16 cellular contexts compared by ENCODE assay signal in the genomic region with DNA sequence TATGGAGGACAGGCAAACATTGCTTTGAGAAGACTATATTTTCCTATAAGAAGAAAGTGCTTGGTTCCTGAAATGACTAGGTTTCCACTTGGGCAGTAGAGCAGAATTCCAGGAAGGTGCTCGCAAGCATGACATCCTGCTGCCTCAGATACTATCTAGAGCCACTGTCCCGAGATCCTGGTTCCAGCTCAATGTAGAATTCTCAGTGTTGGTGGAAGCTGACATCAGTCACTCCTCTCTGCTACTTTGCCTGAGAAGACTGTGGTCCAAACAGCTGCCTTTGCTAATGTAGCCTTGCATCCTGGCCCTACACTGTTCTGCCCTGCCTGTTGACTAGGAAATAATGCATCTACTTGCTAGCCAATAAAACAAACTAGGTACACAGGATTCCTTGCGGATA. TPM values are rescaled to one million over a fixed set of nuclear protein-coding genes. Genes with fewer than 3 reads are reported as not detected.
DNase-seq lines count a peak whose midpoint lies in the region; ATAC-seq, FAIRE-seq and TF ChIP-seq lines count a peak whose summit lies in the region.
"Had no signal": no experiment of that assay in that cellular context is flagged by ENCODE, and none has a peak within 500 bp of the region (broad histone marks: within the 10 kb centered on the region; RNA-seq: fewer than 3 reads in every experiment).

No MANE protein-coding gene starts in this region.

- H3K36me3 ChIP-seq in left ventricle myocardium inferior (no peaks in the 10 kb centered on the region), Karpas-422 (ENCODE audit: insufficient read depth, low read length) (no peaks in the 10 kb centered on the region), H1 (ENCODE audit: control insufficient read depth in 2 of 4, insufficient read depth in 4 of 4, low read length in 3 of 4) (no peaks in the 10 kb centered on the region)
- H3K36me3 ChIP-seq: BE2C had no signal

- peaks cover 0 to 8% of the 10 kb centered on the region in 2 donors for H3K27me3 Mint-ChIP-seq in stimulated activated naive B cell treated with anti-CD40 and anti-IgM and Interleukin-4, amounts not matched to agents 10 μg/mL and 1 μg/mL and 100 μg/mL, for 72 hours

- CTCF ChIA-PET in H1 (lab: Charles Lee; ENCODE audit: partially characterized antibody), result interaction anchor here (0.8 to 2.1 kb wide), 7 partner anchors 11 to 204 kb away, joined by 3 to 11 read pairs (median 4); no protein-coding TSS in a partner anchor

- no peak overlapping the region; the same call in 1 of the 2 replicates for H2AK5ac ChIP-seq in H1 (ENCODE audit: low read depth, low read length)

- H3K4me1 ChIP-seq in left ventricle myocardium inferior (peaks cover 51% of the 10 kb centered on the region), Karpas-422 (ENCODE audit: low read length) (no peaks in the 10 kb centered on the region), H1 (replicated peaks in 1 of 4; ENCODE audit: control insufficient read depth in 3 of 4, insufficient read depth in 4 of 4, low read length in 3 of 4) (peaks cover 14 to 23% (median 16%) of the 10 kb centered on the region in 4 experiments)
- H3K4me1 ChIP-seq: BE2C, Caco-2 had no signal

- no peaks in the 10 kb centered on the region for H3K79me1 ChIP-seq in H1 (ENCODE audit: low read depth, low read length)

- no peak overlapping the region for H4K8ac ChIP-seq in H1 (ENCODE audit: extremely low read depth, insufficient read depth, low read length)

- no peaks in the 10 kb centered on the region for H3K9me2 ChIP-seq in Karpas-422 (replicated peaks; ENCODE audit: insufficient read depth, low read length)

- no peak overlapping the region for H3K56ac ChIP-seq in H1 (replicated peaks; ENCODE audit: insufficient read length, low read depth, low read length)

- H2BK20ac ChIP-seq in H1 (ENCODE audit: low read length), result peak overlapping the region; percentile 99

- no peak overlapping the region for H3K9ac ChIP-seq in Karpas-422 (ENCODE audit: low read length)
- no peak overlapping the region for H3K9ac ChIP-seq in H1 (replicated peaks in 1 of 4; ENCODE audit: extremely low read depth in 1 of 4, low read depth in 3 of 4, low read length in 3 of 4)

- no peak overlapping the region for H3K4me3 ChIP-seq in left ventricle myocardium inferior
- H3K4me3 ChIP-seq in Karpas-422 (ENCODE audit: low read length), result no peak overlapping the region
- no peak overlapping the region for H3K4me3 ChIP-seq in H1 (ENCODE audit: extremely low read depth in 1 of 4, insufficient read depth in 2 of 4, low read depth in 3 of 4, low read length in 4 of 4)

- peak overlapping the region; percentile 41; the same call in 1 of the 2 replicates for H2BK12ac ChIP-seq in H1 (ENCODE audit: low read depth, low read length)

- H3K14ac ChIP-seq in H1 (ENCODE audit: insufficient read length), result no peak overlapping the region

- ATAC-seq in Right ventricle myocardium inferior (no peak), GM19035 (IDR thresholded peaks at IDR 0.05; ENCODE audit: unreplicated experiment) (no peak)
- ATAC-seq in stimulated activated naive B cell treated with anti-CD40 and anti-IgM and Interleukin-4, amounts not matched to agents 10 μg/mL and 1 μg/mL and 100 μg/mL, for 72 hours (replicated peaks), result peak; percentile 26 to 58
- ATAC-seq: HCT116 had no signal

- H3K18ac ChIP-seq in H1 (ENCODE audit: extremely low read depth, low read length), result peak overlapping the region; percentile 90; the same call in 1 of the 2 replicates

- no peak for FAIRE-seq in H1 (lab: Jason Lieb, UNC)
- FAIRE-seq: A204.1, H54 had no signal

- TF ChIP-seq CTCF in left ventricle myocardium inferior (IDR thresholded peaks at IDR 0.05; ENCODE audit: borderline replicate concordance) (no peak), H1 (IDR thresholded peaks at IDR 0.05; ENCODE audit: control extremely low read depth in 1 of 3, insufficient read depth in 1 of 3, low read depth in 1 of 3, low read length in 3 of 3) (no peak)

- WGBS in H1 (ENCODE audit: extremely low coverage in 1 of 2, insufficient coverage in 1 of 2, insufficient read length in 1 of 2, insufficient replicate concordance in 2 of 2, low coverage in 1 of 2, low lambda C conversion rate in 2 of 2, missing lambda C conversion rate in 1 of 2), 2 experiments, result 90% methylated on average over 3 of the region's 3 CpGs; no CpG with 5 or more reads in 1 of the 2 experiments

- no peak overlapping the region for H3K4ac ChIP-seq in H1 (replicated peaks; ENCODE audit: insufficient read length, low read depth, low read length)

- peaks cover 8 to 11% of the 10 kb centered on the region in 2 donors for H3K9me3 Mint-ChIP-seq in stimulated activated naive B cell treated with anti-CD40 and anti-IgM and Interleukin-4, amounts not matched to agents 10 μg/mL and 1 μg/mL and 100 μg/mL, for 72 hours

- no peaks in the 10 kb centered on the region for H4K20me1 ChIP-seq in Karpas-422 (ENCODE audit: insufficient read depth, low read depth, low read length)
- no peaks in the 10 kb centered on the region for H4K20me1 ChIP-seq in H1 (replicated peaks in 1 of 2; ENCODE audit: control insufficient read depth in 1 of 2, insufficient read depth in 2 of 2, low read length in 2 of 2)

- no peak for TF ChIP-seq POLR2A in H1 (IDR thresholded peaks at IDR 0.05; ENCODE audit: control extremely low read depth in 1 of 2, low read depth in 2 of 2, low read length in 2 of 2)

- no peak overlapping the region for H3K27ac Mint-ChIP-seq in stimulated activated naive B cell treated with anti-CD40 and anti-IgM and Interleukin-4, amounts not matched to agents 10 μg/mL and 1 μg/mL and 100 μg/mL, for 72 hours

- H3K79me2 ChIP-seq in Karpas-422 (ENCODE audit: low read length), result no peaks in the 10 kb centered on the region
- H3K79me2 ChIP-seq in H1 (ENCODE audit: control insufficient read depth in 1 of 2, insufficient read depth in 2 of 2, low read length in 2 of 2), result no peaks in the 10 kb centered on the region

- H3K23ac ChIP-seq in H1 (ENCODE audit: insufficient read length), result no peak overlapping the region

- no peak overlapping the region for H3K4me2 ChIP-seq in Karpas-422 (ENCODE audit: low read depth, low read length, poor library complexity, severe bottlenecking)
- H3K4me2 ChIP-seq in H1 (ENCODE audit: insufficient read depth in 1 of 2, low read depth in 2 of 2, low read length in 2 of 2), result no peak overlapping the region

- POLR2A ChIA-PET in H1 (lab: Charles Lee; ENCODE audit: partially characterized antibody), result no interaction called here

- H2AFZ ChIP-seq in Karpas-422 (ENCODE audit: low read length), result no peak overlapping the region
- no peak overlapping the region for H2AFZ ChIP-seq in H1 (ENCODE audit: low read length)

- H3K9me3 ChIP-seq in left ventricle myocardium inferior (replicated peaks) (no peaks in the 10 kb centered on the region), Karpas-422 (ENCODE audit: low read length) (no peaks in the 10 kb centered on the region), H1 (ENCODE audit: insufficient read depth in 2 of 2, low read depth in 1 of 2, low read length in 1 of 2) (peaks cover 0 to 6% of the 10 kb centered on the region in 2 experiments; a peak in 3 of 4 replicates)
- H3K9me3 ChIP-seq: BE2C had no signal

- H3K23me2 ChIP-seq in H1 (ENCODE audit: low read depth, low read length), result no peaks in the 10 kb centered on the region

- peak overlapping the region; percentile 84 for H4K91ac ChIP-seq in H1 (replicated peaks; ENCODE audit: insufficient read length, low read length)

- peaks cover 8 to 32% of the 10 kb centered on the region in 2 donors for H3K4me1 Mint-ChIP-seq in stimulated activated naive B cell treated with anti-CD40 and anti-IgM and Interleukin-4, amounts not matched to agents 10 μg/mL and 1 μg/mL and 100 μg/mL, for 72 hours
- H3K4me1 Mint-ChIP-seq: CD8-positive, alpha-beta memory T cell had no signal

- H4K5ac ChIP-seq in H1 (ENCODE audit: insufficient read length, low read depth, low read length), result no peak overlapping the region

- H2BK120ac ChIP-seq in H1 (replicated peaks; ENCODE audit: low read depth, low read length), result peak overlapping the region; percentile 69

- H2BK5ac ChIP-seq in H1 (ENCODE audit: low read depth, low read length), result peak overlapping the region; percentile 48; the same call in 1 of the 2 replicates

- H3K27me3 ChIP-seq in left ventricle myocardium inferior (ENCODE audit: low read depth) (no peaks in the 10 kb centered on the region), Karpas-422 (ENCODE audit: low read length) (no peaks in the 10 kb centered on the region), H1 (replicated peaks in 1 of 4; ENCODE audit: control insufficient read depth in 3 of 4, extremely low read depth in 1 of 4, insufficient read depth in 3 of 4, low read length in 3 of 4) (no peaks in the 10 kb centered on the region)
- H3K27me3 ChIP-seq: BE2C had no signal

- no peak for TF ChIP-seq RAD21 in H1 (IDR thresholded peaks at IDR 0.05 in 1 of 2, conservative IDR thresholded peaks at IDR 0.05 in 1 of 2; ENCODE audit: low read depth in 2 of 2, low read length in 2 of 2)

- no peak for TF ChIP-seq EP300 in H1 (IDR thresholded peaks at IDR 0.05; ENCODE audit: borderline replicate concordance in 1 of 2, low read depth in 2 of 2, low read length in 2 of 2)

- peaks cover 0 to 9% of the 10 kb centered on the region in 2 donors for H3K36me3 Mint-ChIP-seq in stimulated activated naive B cell treated with anti-CD40 and anti-IgM and Interleukin-4, amounts not matched to agents 10 μg/mL and 1 μg/mL and 100 μg/mL, for 72 hours

- no peak overlapping the region for H3K4me3 Mint-ChIP-seq in stimulated activated naive B cell treated with anti-CD40 and anti-IgM and Interleukin-4, amounts not matched to agents 10 μg/mL and 1 μg/mL and 100 μg/mL, for 72 hours
- H3K4me3 Mint-ChIP-seq: CD8-positive, alpha-beta memory T cell had no signal

- H3K27ac ChIP-seq in left ventricle myocardium inferior (replicated peaks) (peak overlapping the region; percentile 58), Karpas-422 (ENCODE audit: low read length) (no peak overlapping the region), H1 (ENCODE audit: low read depth, low read length) (no peak overlapping the region)

- no peak overlapping the region for H2BK15ac ChIP-seq in H1 (ENCODE audit: low read length)

- DNase-seq in left ventricle myocardium inferior (no peak), Right ventricle myocardium inferior (ENCODE audit: missing footprints) (no peak), Karpas-422 (peak; percentile 17), H1 (ENCODE audit: low read depth in 1 of 2, low spot score in 2 of 2) (no peak), posterior vena cava (ENCODE audit: low spot score) (no peak), SHP77 treated with DMSO at 0.1 percent for 48 hours (lab: John Stamatoyannopoulos, UW) (no peak)
- no peak for DNase-seq in stimulated activated naive B cell treated with anti-CD40 and anti-IgM and Interleukin-4, amounts not matched to agents 10 μg/mL and 1 μg/mL and 100 μg/mL, for 72 hours
- DNase-seq: BE2C; Caco-2; CD8-positive, alpha-beta memory T cell; GF-D8; IMR-90 had no signal

- intact Hi-C loops in left ventricle myocardium inferior (cut with micrococcal nuclease) (no loop called here), Right ventricle myocardium inferior (cut with DNase I) (no loop called here), posterior vena cava (cut with DNase I) (no loop called here)

RNA-seq across cellular contexts. Expression of a gene that starts 50.0 kb away (rescaled TPM):
- 42.0 TPM for total RNA-seq in left ventricle myocardium inferior
- 44.7 TPM for total RNA-seq in Right ventricle myocardium inferior
- total RNA-seq in Karpas-422 (2014; rRNA removed; shearing (Covaris generic); ENCODE audit: low replicate concordance), result 0.37 and 0.94 TPM in 2 replicates
- total RNA-seq in H1 (2021; fragmentation: NEBNext Ultra II Directional; extraction: Animal tissue kit (Norgen Biotek cat#: 25700)), result 117 and 118 TPM in 2 replicates
- 24.9 and 26.9 TPM in 2 replicates for polyA plus RNA-seq in H1 (2011; rRNA removed)
- 34.1 TPM for polyA plus RNA-seq in H1 (2011; cell fraction: cytosol; rRNA removed)
- polyA plus RNA-seq in H1 (2011; cell fraction: nucleus; rRNA removed), result 30.9 TPM
- polyA plus RNA-seq in H1 (2012, experiment 1 of 2), result 53.9 to 99.9 TPM (median 67.7 TPM) in 4 replicates
- polyA plus RNA-seq in H1 (2012, experiment 2 of 2), result 4.2 TPM
- polyA plus RNA-seq in H1 (2013, experiment 1 of 2), result 135 TPM
- polyA plus RNA-seq in H1 (2013, experiment 2 of 2), result 126 TPM
- polyA minus RNA-seq in H1 (2011; rRNA and poly(A)+ RNA removed), result 45.7 and 66.1 TPM in 2 replicates
- 53.7 TPM for polyA minus RNA-seq in H1 (2011; cell fraction: cytosol; rRNA and poly(A)+ RNA removed)
- 88.2 TPM for polyA minus RNA-seq in H1 (2011; cell fraction: nucleus; rRNA and poly(A)+ RNA removed)
- 10 to 100 TPM; 38.0 to 47.1 TPM for total RNA-seq in posterior vena cava

Comparison
In these comparisons a context has a peak if more than half of its experiments do, and no peak if none do; other contexts are left out.
1. ATAC-seq: peak in stimulated activated naive B cell treated with anti-CD40 and anti-IgM and Interleukin-4, amounts not matched to agents 10 μg/mL and 1 μg/mL and 100 μg/mL, for 72 hours (2 of 2); none in Right ventricle myocardium inferior (single experiment) and GM19035 (single experiment).
2. RNA of a gene that starts 50.0 kb away (total RNA-seq): 117 to 118 TPM in H1, 38.0 to 47.1 TPM in posterior vena cava, 44.7 TPM in Right ventricle myocardium inferior (single experiment) and 42.0 TPM in left ventricle myocardium inferior (single experiment); 0.37 to 0.94 TPM in Karpas-422; every median in the first group is over 10 times any median in the second.